ENCODE assay signal across 27 cellular contexts in genomic region chr4:8781641-8782040, GRCh38.
A peak's percentile ranks its signal among the peaks of the same experiment; 100 is the strongest.
DNase-seq lines count a peak whose midpoint lies in the region; ATAC-seq, FAIRE-seq and TF ChIP-seq lines count a peak whose summit lies in the region.
"Had no signal": no experiment of that assay in that cellular context is flagged by ENCODE, and none has a peak within 500 bp of the region (broad histone marks: within the 10 kb centered on the region; RNA-seq: fewer than 3 reads in every experiment).

No MANE protein-coding gene starts in this region.

- no peak overlapping the region for H3K4ac ChIP-seq in H1 (replicated peaks; ENCODE audit: insufficient read length, low read depth, low read length)

- H3F3A ChIP-seq in neural progenitor cell (ENCODE audit: low read depth): no peaks in the 10 kb centered on the region

- no peak for ATAC-seq in Right ventricle myocardium inferior
- no peak for ATAC-seq in GM19351 (IDR thresholded peaks at IDR 0.05; ENCODE audit: unreplicated experiment)
- ATAC-seq in GM19463 (IDR thresholded peaks at IDR 0.05; ENCODE audit: unreplicated experiment): no peak
- ATAC-seq: A549, GM12878 had no signal

- H3K4me3 ChIP-seq in H1 (ENCODE audit: extremely low read depth in 1 of 4, insufficient read depth in 2 of 4, low read depth in 3 of 4, low read length in 4 of 4) (no peak overlapping the region), neural progenitor cell (no peak overlapping the region)
- H3K4me3 ChIP-seq: A549, BLaER1, GM12878 had no signal

- H3K36me3 Mint-ChIP-seq in neural progenitor cell: no peaks in the 10 kb centered on the region
- no peaks in the 10 kb centered on the region for H3K36me3 Mint-ChIP-seq in activated T-cell treated with anti-CD3 and anti-CD28 coated beads, Interleukin-2, amount 50 U/mL, for 24 hours (ENCODE audit: low read depth)
- H3K36me3 Mint-ChIP-seq: CD14-positive monocyte; CD4-positive, alpha-beta memory T cell; CD4-positive, CD25-positive, alpha-beta regulatory T cell; CD8-positive, alpha-beta memory T cell had no signal

- no peak overlapping the region for H2BK12ac ChIP-seq in H1 (ENCODE audit: low read depth, low read length)

- no peak overlapping the region for H3K27ac ChIP-seq in H1 (ENCODE audit: low read depth, low read length)
- no peak overlapping the region for H3K27ac ChIP-seq in neural progenitor cell
- H3K27ac ChIP-seq: 22Rv1, A549, BLaER1 had no signal

- CTCF ChIA-PET in H1 (lab: Charles Lee; ENCODE audit: partially characterized antibody): interaction anchor here (0.9 to 2.2 kb wide), 2 partner anchors 93 to 136 kb away, joined by 5 to 6 read pairs; no protein-coding TSS in a partner anchor

- no peak for TF ChIP-seq CTCF in H1 (IDR thresholded peaks at IDR 0.05; ENCODE audit: control extremely low read depth in 1 of 3, insufficient read depth in 1 of 3, low read depth in 1 of 3, low read length in 3 of 3)
- no peak for TF ChIP-seq CTCF in neural progenitor cell (IDR thresholded peaks at IDR 0.05)

- no peaks in the 10 kb centered on the region for H3K23me2 ChIP-seq in H1 (ENCODE audit: low read depth, low read length)

- no peak overlapping the region for H2BK5ac ChIP-seq in H1 (ENCODE audit: low read depth, low read length)

- H3K27me3 ChIP-seq in H1 (replicated peaks in 1 of 4; ENCODE audit: control insufficient read depth in 3 of 4, extremely low read depth in 1 of 4, insufficient read depth in 3 of 4, low read length in 3 of 4) (no peaks in the 10 kb centered on the region), neural progenitor cell (no peaks in the 10 kb centered on the region)
- H3K27me3 ChIP-seq: BE2C, BLaER1 had no signal

- no peaks in the 10 kb centered on the region for H3K4me1 Mint-ChIP-seq in neural progenitor cell
- H3K4me1 Mint-ChIP-seq in activated T-cell treated with anti-CD3 and anti-CD28 coated beads, Interleukin-2, amount 50 U/mL, for 24 hours (ENCODE audit: low read depth): no peaks in the 10 kb centered on the region
- H3K4me1 Mint-ChIP-seq: CD14-positive monocyte; CD4-positive, alpha-beta memory T cell; CD4-positive, CD25-positive, alpha-beta regulatory T cell; CD8-positive, alpha-beta memory T cell had no signal

- intact Hi-C loops in Right ventricle myocardium inferior (cut with DNase I): no loop called here
- intact Hi-C loops in cardiac septum (cut with DNase I): no loop called here

- H3K4me3 Mint-ChIP-seq in neural progenitor cell: peak overlapping the region; percentile 27
- H3K4me3 Mint-ChIP-seq in activated T-cell treated with anti-CD3 and anti-CD28 coated beads, Interleukin-2, amount 50 U/mL, for 24 hours: no peak overlapping the region
- H3K4me3 Mint-ChIP-seq: CD14-positive monocyte; CD4-positive, alpha-beta memory T cell; CD4-positive, CD25-positive, alpha-beta regulatory T cell; CD8-positive, alpha-beta memory T cell had no signal

- H3K79me2 ChIP-seq in H1 (ENCODE audit: control insufficient read depth in 1 of 2, insufficient read depth in 2 of 2, low read length in 2 of 2) (no peaks in the 10 kb centered on the region), neural progenitor cell (ENCODE audit: low read depth) (no peaks in the 10 kb centered on the region)

- TF ChIP-seq RAD21 in H1 (IDR thresholded peaks at IDR 0.05 in 1 of 2, conservative IDR thresholded peaks at IDR 0.05 in 1 of 2; ENCODE audit: low read depth in 2 of 2, low read length in 2 of 2): no peak

- H3K9me3 Mint-ChIP-seq in neural progenitor cell: no peaks in the 10 kb centered on the region
- no peaks in the 10 kb centered on the region for H3K9me3 Mint-ChIP-seq in activated T-cell treated with anti-CD3 and anti-CD28 coated beads, Interleukin-2, amount 50 U/mL, for 24 hours
- H3K9me3 Mint-ChIP-seq: CD4-positive, alpha-beta memory T cell; CD4-positive, CD25-positive, alpha-beta regulatory T cell; CD8-positive, alpha-beta memory T cell had no signal

- peak overlapping the region; percentile 79; the same call in 1 of the 2 replicates for H4K8ac ChIP-seq in H1 (ENCODE audit: extremely low read depth, insufficient read depth, low read length)

- FAIRE-seq in H1 (lab: Jason Lieb, UNC): no peak
- FAIRE-seq: A549, GM12878, GM12892, GM18507 had no signal

- TF ChIP-seq EP300 in H1 (IDR thresholded peaks at IDR 0.05; ENCODE audit: borderline replicate concordance in 1 of 2, low read depth in 2 of 2, low read length in 2 of 2): no peak

- H3K9me3 ChIP-seq in H1 (ENCODE audit: insufficient read depth in 2 of 2, low read depth in 1 of 2, low read length in 1 of 2) (no peaks in the 10 kb centered on the region), neural progenitor cell (ENCODE audit: low read depth) (no peaks in the 10 kb centered on the region)
- H3K9me3 ChIP-seq: A549, BE2C, BLaER1 had no signal

- H4K91ac ChIP-seq in H1 (replicated peaks; ENCODE audit: insufficient read length, low read length): no peak overlapping the region

- no peaks in the 10 kb centered on the region; a peak in 1 of 7 replicates for H3K4me1 ChIP-seq in H1 (replicated peaks in 1 of 4; ENCODE audit: control insufficient read depth in 3 of 4, insufficient read depth in 4 of 4, low read length in 3 of 4)
- H3K4me1 ChIP-seq in neural progenitor cell: no peaks in the 10 kb centered on the region
- H3K4me1 ChIP-seq: A549, BE2C, BLaER1 had no signal

- H3K4me2 ChIP-seq in H1 (ENCODE audit: insufficient read depth in 1 of 2, low read depth in 2 of 2, low read length in 2 of 2): no peak overlapping the region
- H3K4me2 ChIP-seq in neural progenitor cell: no peak overlapping the region
- H3K4me2 ChIP-seq: A549, BLaER1 had no signal

- no peak overlapping the region for H2BK120ac ChIP-seq in H1 (replicated peaks; ENCODE audit: low read depth, low read length)

- H4K20me1 ChIP-seq in H1 (replicated peaks in 1 of 2; ENCODE audit: control insufficient read depth in 1 of 2, insufficient read depth in 2 of 2, low read length in 2 of 2) (no peaks in the 10 kb centered on the region), neural progenitor cell (ENCODE audit: low read depth) (no peaks in the 10 kb centered on the region)
- H4K20me1 ChIP-seq: BLaER1 had no signal

- H3K9ac ChIP-seq in H1 (replicated peaks in 1 of 4; ENCODE audit: extremely low read depth in 1 of 4, low read depth in 3 of 4, low read length in 3 of 4) (no peak overlapping the region), neural progenitor cell (no peak overlapping the region)
- H3K9ac ChIP-seq: BLaER1 had no signal

- DNase-seq in Right ventricle myocardium inferior (ENCODE audit: missing footprints): peak; percentile 37
- DNase-seq in cardiac septum (ENCODE audit: low spot score): no peak
- no peak for DNase-seq in H1 (ENCODE audit: low read depth in 1 of 2, low spot score in 2 of 2)
- no peak for DNase-seq in neural progenitor cell (ENCODE audit: low spot score)
- DNase-seq in activated T-cell treated with anti-CD3 and anti-CD28 coated beads, Interleukin-2, amount 50 U/mL, for 24 hours: no peak
- DNase-seq: BE2C; C1 segment of cervical spinal cord; CD4-positive, alpha-beta memory T cell; CD4-positive, CD25-positive, alpha-beta regulatory T cell; CD8-positive, alpha-beta memory T cell; COR-L47; DMS 273 treated with DMSO at 0.1 percent for 48 hours; DMS153; DMS53; DMS79; DND-41; EL; GDM1 had no signal

- H3K56ac ChIP-seq in H1 (replicated peaks; ENCODE audit: insufficient read length, low read depth, low read length): no peak overlapping the region

- no peaks in the 10 kb centered on the region for H3K79me1 ChIP-seq in H1 (ENCODE audit: low read depth, low read length)

- no peak overlapping the region for H3K27ac Mint-ChIP-seq in neural progenitor cell
- H3K27ac Mint-ChIP-seq in activated T-cell treated with anti-CD3 and anti-CD28 coated beads, Interleukin-2, amount 50 U/mL, for 24 hours: no peak overlapping the region
- H3K27ac Mint-ChIP-seq: CD4-positive, alpha-beta memory T cell; CD4-positive, CD25-positive, alpha-beta regulatory T cell; CD8-positive, alpha-beta memory T cell had no signal

- no peak overlapping the region for H2AK5ac ChIP-seq in H1 (ENCODE audit: low read depth, low read length)

- H2BK20ac ChIP-seq in H1 (ENCODE audit: low read length): no peak overlapping the region

- TF ChIP-seq POLR2A in H1 (IDR thresholded peaks at IDR 0.05; ENCODE audit: control extremely low read depth in 1 of 2, low read depth in 2 of 2, low read length in 2 of 2): no peak

- H3K27me3 Mint-ChIP-seq in neural progenitor cell (ENCODE audit: insufficient read depth, low read depth): peaks cover 8% of the 10 kb centered on the region
- H3K27me3 Mint-ChIP-seq in activated T-cell treated with anti-CD3 and anti-CD28 coated beads, Interleukin-2, amount 50 U/mL, for 24 hours: no peaks in the 10 kb centered on the region
- H3K27me3 Mint-ChIP-seq: CD4-positive, alpha-beta memory T cell; CD4-positive, CD25-positive, alpha-beta regulatory T cell; CD8-positive, alpha-beta memory T cell had no signal

- no peak overlapping the region for H4K5ac ChIP-seq in H1 (ENCODE audit: insufficient read length, low read depth, low read length)

- no peak overlapping the region for H2BK15ac ChIP-seq in H1 (ENCODE audit: low read length)

- no peak overlapping the region for H3K23ac ChIP-seq in H1 (ENCODE audit: insufficient read length)

- H3K18ac ChIP-seq in H1 (ENCODE audit: extremely low read depth, low read length): no peak overlapping the region

- H3K14ac ChIP-seq in H1 (ENCODE audit: insufficient read length): no peak overlapping the region

- POLR2A ChIA-PET in H1 (lab: Charles Lee; ENCODE audit: partially characterized antibody): no interaction called here

- no peaks in the 10 kb centered on the region for H3K36me3 ChIP-seq in H1 (ENCODE audit: control insufficient read depth in 2 of 4, insufficient read depth in 4 of 4, low read length in 3 of 4)
- H3K36me3 ChIP-seq in neural progenitor cell: no peaks in the 10 kb centered on the region
- H3K36me3 ChIP-seq: BE2C, BLaER1 had no signal

- 87% methylated on average over 8 of the region's 8 CpGs; no CpG with 5 or more reads in 1 of the 2 experiments for WGBS in H1 (ENCODE audit: extremely low coverage in 1 of 2, insufficient coverage in 1 of 2, insufficient read length in 1 of 2, insufficient replicate concordance in 2 of 2, low coverage in 1 of 2, low lambda C conversion rate in 2 of 2, missing lambda C conversion rate in 1 of 2), 2 experiments

- H2AFZ ChIP-seq in H1 (ENCODE audit: low read length) (no peak overlapping the region), neural progenitor cell (replicated peaks) (no peak overlapping the region)

TF ChIP-seq in H1, 55 proteins besides CTCF, POLR2A, EP300 and RAD21:
- TF ChIP-seq SUZ12 (IDR thresholded peaks at IDR 0.05; ENCODE audit: low read length): no peak
